8 cellular contexts compared by ENCODE assay signal in the genomic region with DNA sequence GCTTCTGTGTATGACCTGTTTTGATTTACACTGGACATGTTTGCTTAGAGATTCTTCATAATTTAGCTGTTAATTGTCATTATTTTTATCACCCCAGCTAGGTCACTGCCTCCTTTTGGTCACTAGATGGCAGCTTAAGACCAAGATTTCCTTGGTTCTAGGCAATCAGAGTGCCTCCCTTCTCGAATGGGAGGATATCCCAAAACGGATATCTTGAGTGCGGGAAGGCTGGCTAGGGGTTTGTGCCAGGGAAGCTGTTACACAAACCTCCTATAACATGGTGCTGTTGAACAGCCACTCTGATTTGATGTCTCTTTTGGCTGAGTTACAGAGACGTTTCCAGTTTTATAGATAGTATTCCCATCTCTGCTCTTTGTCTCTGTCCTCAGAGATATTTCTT.
A peak's percentile ranks its signal among the peaks of the same experiment; 100 is the strongest.
DNase-seq lines count a peak whose midpoint lies in the region; TF ChIP-seq lines count a peak whose summit lies in the region.

No MANE protein-coding gene starts in this region.

- H3K4me2 ChIP-seq in GM23248 (ENCODE audit: unreplicated experiment): no peak overlapping the region
- no peak overlapping the region for H3K4me2 ChIP-seq in neuronal stem cell (ENCODE audit: insufficient read depth, low read length, poor library complexity, severe bottlenecking)

- in situ Hi-C loops in GM23248 (cut with MboI): no loop called here

- H3K9ac ChIP-seq in GM23248 (no peak overlapping the region), neuronal stem cell (ENCODE audit: low read depth, low read length, poor library complexity) (no peak overlapping the region)

- H2BK12ac ChIP-seq in neuronal stem cell (ENCODE audit: low read length): no peak overlapping the region

- TF ChIP-seq EP300 in Ishikawa (IDR thresholded peaks at IDR 0.05; ENCODE audit: borderline replicate concordance) (no peak), esophagus muscularis mucosa (IDR thresholded peaks at IDR 0.05) (no peak)

- H3K9me2 ChIP-seq in GM23248 (ENCODE audit: insufficient read depth): no peaks in the 10 kb centered on the region

- H3K79me1 ChIP-seq in neuronal stem cell (ENCODE audit: low read depth, low read length): no peaks in the 10 kb centered on the region

- H4K8ac ChIP-seq in neuronal stem cell (ENCODE audit: low read depth, low read length): no peak overlapping the region

- H3K27me3 ChIP-seq in GM23248 (replicated peaks; ENCODE audit: insufficient read depth): no peaks in the 10 kb centered on the region; the same call in 1 of the 2 replicates
- H3K27me3 ChIP-seq in esophagus muscularis mucosa: no peaks in the 10 kb centered on the region
- no peaks in the 10 kb centered on the region for H3K27me3 ChIP-seq in neuronal stem cell (ENCODE audit: control insufficient read depth in 3 of 3, insufficient read depth in 3 of 3, low read depth in 1 of 3, low read length in 3 of 3)

- CTCF ChIA-PET in RWPE1 (lab: Yijun Ruan, JAX): interaction anchor here (0.6 to 1.0 kb wide), 4 partner anchors 50 to 641 kb away, joined by 3 to 4 read pairs (median 4); no protein-coding TSS in a partner anchor

- POLR2A ChIA-PET in RWPE1 (lab: Yijun Ruan, JAX; ENCODE audit: low non-redundant PET): no interaction called here

- H3K27ac ChIP-seq in GM23248: no peak overlapping the region
- no peak overlapping the region for H3K27ac ChIP-seq in RWPE1
- H3K27ac ChIP-seq in esophagus muscularis mucosa (replicated peaks in 1 of 4): no peak overlapping the region
- H3K27ac ChIP-seq in neuronal stem cell (replicated peaks; ENCODE audit: low read length): no peak overlapping the region

- H2AK5ac ChIP-seq in neuronal stem cell (ENCODE audit: low read depth, low read length): no peak overlapping the region

- peak; percentile 90 for TF ChIP-seq RAD21 in Ishikawa (IDR thresholded peaks at IDR 0.05; ENCODE audit: low read depth)

- H2BK120ac ChIP-seq in neuronal stem cell (ENCODE audit: low read depth, low read length): no peak overlapping the region

- no peaks in the 10 kb centered on the region for H3F3A ChIP-seq in GM23248 (ENCODE audit: insufficient read depth)

- H2AFZ ChIP-seq in GM23248: no peak overlapping the region
- H2AFZ ChIP-seq in neuronal stem cell (ENCODE audit: low read length): peak overlapping the region; percentile 45

- no peaks in the 10 kb centered on the region for H4K20me1 ChIP-seq in GM23248 (ENCODE audit: insufficient read depth)

- H3K14ac ChIP-seq in neuronal stem cell (ENCODE audit: low read length): no peak overlapping the region

- no peak for TF ChIP-seq POLR2A in esophagus muscularis mucosa (IDR thresholded peaks at IDR 0.05; ENCODE audit: low read depth)

- no peaks in the 10 kb centered on the region for H3K36me3 ChIP-seq in GM23248 (ENCODE audit: low read depth)
- no peaks in the 10 kb centered on the region for H3K36me3 ChIP-seq in esophagus muscularis mucosa
- H3K36me3 ChIP-seq in neuronal stem cell (replicated peaks in 1 of 2; ENCODE audit: control insufficient read depth in 2 of 2, insufficient read depth in 2 of 2, low read length in 2 of 2): no peaks in the 10 kb centered on the region

- DNase-seq in AG08396 (ENCODE audit: low spot score) (peak; percentile 24), GM04503 (ENCODE audit: low read depth) (peak; percentile 3), GM23248 (peak; percentile 71), RWPE1 (ENCODE audit: low spot score) (peak; percentile 28), esophagus muscularis mucosa (ENCODE audit: extremely low spot score) (no peak), neuronal stem cell (ENCODE audit: low spot score) (peak; percentile 44), middle frontal gyrus (ENCODE audit: extremely low spot score, low spot score) (no peak)

- peak; percentile 75 for TF ChIP-seq CTCF in RWPE1 (conservative IDR thresholded peaks at IDR 0.05; ENCODE audit: low read depth)
- peak; percentile 19 to 48 (median 36) for TF ChIP-seq CTCF in esophagus muscularis mucosa (IDR thresholded peaks at IDR 0.05)

- H3K79me2 ChIP-seq in GM23248 (ENCODE audit: insufficient read depth): no peaks in the 10 kb centered on the region

- no peak overlapping the region for H3K4me3 ChIP-seq in GM23248
- H3K4me3 ChIP-seq in esophagus muscularis mucosa: no peak overlapping the region
- H3K4me3 ChIP-seq in neuronal stem cell (ENCODE audit: low read length in 2 of 2): no peak overlapping the region

- no peak overlapping the region for H3K4ac ChIP-seq in neuronal stem cell (ENCODE audit: low read length)

- no peak overlapping the region for H3K23ac ChIP-seq in neuronal stem cell (ENCODE audit: low read depth, low read length, poor library complexity)

- WGBS in GM23248 (ENCODE audit: low coverage in 1 of 2, low lambda C conversion rate in 2 of 2, missing lambda C conversion rate in 2 of 2), 2 experiments: 2% methylated on average over 4 of the region's 4 CpGs
- 6% methylated on average over 4 of the region's 4 CpGs for WGBS in esophagus muscularis mucosa
- no CpG with 5 or more reads among the region's 4 CpGs for WGBS in neuronal stem cell (ENCODE audit: extremely low coverage in 2 of 2, insufficient read length in 2 of 2, insufficient replicate concordance in 1 of 2), 2 donors

- H2BK5ac ChIP-seq in neuronal stem cell (ENCODE audit: low read length): no peak overlapping the region

- no peaks in the 10 kb centered on the region for H3K4me1 ChIP-seq in GM23248 (ENCODE audit: insufficient read depth)
- no peaks in the 10 kb centered on the region for H3K4me1 ChIP-seq in esophagus muscularis mucosa
- no peaks in the 10 kb centered on the region for H3K4me1 ChIP-seq in neuronal stem cell (ENCODE audit: control insufficient read depth in 2 of 2, insufficient read depth in 1 of 2, low read depth in 1 of 2, low read length in 2 of 2)

- H3K18ac ChIP-seq in neuronal stem cell (ENCODE audit: low read length): no peak overlapping the region

- H3K9me3 ChIP-seq in GM23248 (ENCODE audit: low read depth) (no peaks in the 10 kb centered on the region), esophagus muscularis mucosa (peaks cover 0 to 6% (median 0%) of the 10 kb centered on the region in 4 donors), neuronal stem cell (replicated peaks in 1 of 2; ENCODE audit: control insufficient read depth in 2 of 2, insufficient read depth in 1 of 2, low read depth in 1 of 2, low read length in 2 of 2) (peaks cover 0 to 8% of the 10 kb centered on the region in 2 donors)

- no peak overlapping the region for H2BK15ac ChIP-seq in neuronal stem cell (ENCODE audit: low read length)

- H4K91ac ChIP-seq in neuronal stem cell (ENCODE audit: low read depth, low read length, poor library complexity): no peak overlapping the region

- intact Hi-C loops in esophagus muscularis mucosa (cut with DNase I): no loop called here

TF ChIP-seq in Ishikawa, 13 proteins besides CTCF, POLR2A, EP300 and RAD21:
- TF ChIP-seq TEAD4 (IDR thresholded peaks at IDR 0.05) (no peak), CREB1 (IDR thresholded peaks at IDR 0.05; ENCODE audit: low read depth) (no peak), TCF12 (IDR thresholded peaks at IDR 0.05; ENCODE audit: low read depth) (no peak), NFIC (IDR thresholded peaks at IDR 0.05) (no peak), TAF1 (IDR thresholded peaks at IDR 0.05; ENCODE audit: low read depth) (no peak), CEBPB (IDR thresholded peaks at IDR 0.05) (no peak), ZBTB7A (IDR thresholded peaks at IDR 0.05; ENCODE audit: low read depth) (no peak), FOXM1 (IDR thresholded peaks at IDR 0.05; ENCODE audit: borderline replicate concordance, low read depth) (no peak), EGR1 (IDR thresholded peaks at IDR 0.05) (no peak), YY1 (IDR thresholded peaks at IDR 0.05; ENCODE audit: low read depth) (no peak)
- TF ChIP-seq, protein P1, sequence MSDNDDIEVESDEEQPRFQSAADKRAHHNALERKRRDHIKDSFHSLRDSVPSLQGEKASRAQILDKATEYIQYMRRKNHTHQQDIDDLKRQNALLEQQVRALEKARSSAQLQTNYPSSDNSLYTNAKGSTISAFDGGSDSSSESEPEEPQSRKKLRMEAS (IDR thresholded peaks at IDR 0.05): no peak
- TF ChIP-seq, protein P2, sequence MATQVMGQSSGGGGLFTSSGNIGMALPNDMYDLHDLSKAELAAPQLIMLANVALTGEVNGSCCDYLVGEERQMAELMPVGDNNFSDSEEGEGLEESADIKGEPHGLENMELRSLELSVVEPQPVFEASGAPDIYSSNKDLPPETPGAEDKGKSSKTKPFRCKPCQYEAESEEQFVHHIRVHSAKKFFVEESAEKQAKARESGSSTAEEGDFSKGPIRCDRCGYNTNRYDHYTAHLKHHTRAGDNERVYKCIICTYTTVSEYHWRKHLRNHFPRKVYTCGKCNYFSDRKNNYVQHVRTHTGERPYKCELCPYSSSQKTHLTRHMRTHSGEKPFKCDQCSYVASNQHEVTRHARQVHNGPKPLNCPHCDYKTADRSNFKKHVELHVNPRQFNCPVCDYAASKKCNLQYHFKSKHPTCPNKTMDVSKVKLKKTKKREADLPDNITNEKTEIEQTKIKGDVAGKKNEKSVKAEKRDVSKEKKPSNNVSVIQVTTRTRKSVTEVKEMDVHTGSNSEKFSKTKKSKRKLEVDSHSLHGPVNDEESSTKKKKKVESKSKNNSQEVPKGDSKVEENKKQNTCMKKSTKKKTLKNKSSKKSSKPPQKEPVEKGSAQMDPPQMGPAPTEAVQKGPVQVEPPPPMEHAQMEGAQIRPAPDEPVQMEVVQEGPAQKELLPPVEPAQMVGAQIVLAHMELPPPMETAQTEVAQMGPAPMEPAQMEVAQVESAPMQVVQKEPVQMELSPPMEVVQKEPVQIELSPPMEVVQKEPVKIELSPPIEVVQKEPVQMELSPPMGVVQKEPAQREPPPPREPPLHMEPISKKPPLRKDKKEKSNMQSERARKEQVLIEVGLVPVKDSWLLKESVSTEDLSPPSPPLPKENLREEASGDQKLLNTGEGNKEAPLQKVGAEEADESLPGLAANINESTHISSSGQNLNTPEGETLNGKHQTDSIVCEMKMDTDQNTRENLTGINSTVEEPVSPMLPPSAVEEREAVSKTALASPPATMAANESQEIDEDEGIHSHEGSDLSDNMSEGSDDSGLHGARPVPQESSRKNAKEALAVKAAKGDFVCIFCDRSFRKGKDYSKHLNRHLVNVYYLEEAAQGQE (IDR thresholded peaks at IDR 0.05; ENCODE audit: low read depth): no peak
- TF ChIP-seq, protein P3, sequence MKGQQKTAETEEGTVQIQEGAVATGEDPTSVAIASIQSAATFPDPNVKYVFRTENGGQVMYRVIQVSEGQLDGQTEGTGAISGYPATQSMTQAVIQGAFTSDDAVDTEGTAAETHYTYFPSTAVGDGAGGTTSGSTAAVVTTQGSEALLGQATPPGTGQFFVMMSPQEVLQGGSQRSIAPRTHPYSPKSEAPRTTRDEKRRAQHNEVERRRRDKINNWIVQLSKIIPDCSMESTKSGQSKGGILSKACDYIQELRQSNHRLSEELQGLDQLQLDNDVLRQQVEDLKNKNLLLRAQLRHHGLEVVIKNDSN (IDR thresholded peaks at IDR 0.05): no peak

Comparison
In these comparisons a context has a peak if more than half of its experiments do, and no peak if none do; other contexts are left out.
1. DNase-seq: peak in AG08396 (single experiment), GM04503 (single experiment), GM23248 (single experiment), RWPE1 (single experiment) and neuronal stem cell (single experiment); none in esophagus muscularis mucosa (single experiment) and middle frontal gyrus (single experiment).